Comparison of ENCODE assay signal across 15 cellular contexts in the genomic region with DNA sequence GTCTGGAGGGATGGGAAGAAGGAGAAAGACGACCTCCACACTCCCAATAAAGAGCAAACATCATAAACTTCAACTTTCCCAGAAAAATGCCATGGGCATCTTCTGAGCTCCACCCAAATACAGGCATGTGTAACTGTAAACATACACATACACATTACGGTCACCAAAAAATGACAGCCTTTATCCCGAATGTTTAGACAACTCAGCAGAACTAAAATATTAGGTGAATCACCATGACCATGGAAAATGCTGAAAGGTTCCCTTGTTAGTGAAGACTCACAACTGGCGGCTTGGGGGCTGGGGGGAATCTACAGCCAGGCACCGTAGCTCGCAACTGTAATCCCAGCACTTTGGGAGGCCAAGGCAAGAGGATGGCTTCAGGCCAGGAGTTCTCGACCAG. TPM values are rescaled to one million over a fixed set of nuclear protein-coding genes. Genes with fewer than 3 reads are reported as not detected.
DNase-seq lines count a peak whose midpoint lies in the region; ATAC-seq and TF ChIP-seq lines count a peak whose summit lies in the region.
"Had no signal": no experiment of that assay in that cellular context is flagged by ENCODE, and none has a peak within 500 bp of the region (broad histone marks: within the 10 kb centered on the region; RNA-seq: fewer than 3 reads in every experiment).

No MANE protein-coding gene starts in this region.

- 79% methylated on average over 5 of the region's 7 CpGs for WGBS in mesenchymal stem cell

- no peak overlapping the region for H2BK15ac ChIP-seq in mesenchymal stem cell (ENCODE audit: low read depth, poor library complexity, severe bottlenecking)

- H3K23ac ChIP-seq in mesenchymal stem cell (ENCODE audit: low read length in 2 of 2) = no peak overlapping the region

- in situ Hi-C loops in Caki2 (cut with HindIII; ENCODE audit: low pct_unique_long_range_greater_than_20kb, low sequenced_read_pairs) = no loop called here

- no peak overlapping the region for H3K14ac ChIP-seq in mesenchymal stem cell (ENCODE audit: low read length in 2 of 2)

- H3K4me3 ChIP-seq in PC-3 (ENCODE audit: low read length) (no peak overlapping the region), mesenchymal stem cell (ENCODE audit: insufficient read depth in 1 of 2, low read depth in 1 of 2, low read length in 2 of 2) (no peak overlapping the region)

- H3K27ac Mint-ChIP-seq in progenitor cell of endocrine pancreas = no peak overlapping the region
- H3K27ac Mint-ChIP-seq: B cell; CD4-positive, alpha-beta T cell had no signal

- H2AK5ac ChIP-seq in mesenchymal stem cell (ENCODE audit: low read length, severe bottlenecking) = no peak overlapping the region

- H4K91ac ChIP-seq in mesenchymal stem cell (ENCODE audit: low read length) = no peak overlapping the region

- H4K8ac ChIP-seq in mesenchymal stem cell (ENCODE audit: low read length) = no peak overlapping the region

- H3K4me3 Mint-ChIP-seq in progenitor cell of endocrine pancreas (ENCODE audit: low read depth) = no peak overlapping the region
- H3K4me3 Mint-ChIP-seq: B cell; CD4-positive, alpha-beta T cell had no signal

- TF ChIP-seq CTCF in PC-3 (conservative IDR thresholded peaks at IDR 0.05; ENCODE audit: low read depth, low read length) = no peak
- TF ChIP-seq CTCF in progenitor cell of endocrine pancreas (IDR thresholded peaks at IDR 0.05; ENCODE audit: unreplicated experiment) = no peak

- no peaks in the 10 kb centered on the region for H3F3A ChIP-seq in PC-3 (ENCODE audit: low read length, unreplicated experiment)

- H3K9ac ChIP-seq in PC-3 (ENCODE audit: low read length) = no peak overlapping the region
- H3K9ac ChIP-seq in mesenchymal stem cell (ENCODE audit: low read length) = no peak overlapping the region

- H3K4me1 Mint-ChIP-seq in progenitor cell of endocrine pancreas (ENCODE audit: low read depth) = peaks cover 4% of the 10 kb centered on the region

- H2AFZ ChIP-seq in PC-3 (ENCODE audit: low read length) (no peak overlapping the region), mesenchymal stem cell (ENCODE audit: low read depth, low read length) (no peak overlapping the region)

- no peaks in the 10 kb centered on the region for H3K27me3 Mint-ChIP-seq in progenitor cell of endocrine pancreas
- H3K27me3 Mint-ChIP-seq: B cell; CD4-positive, alpha-beta T cell; IgD-negative memory B cell had no signal

- ATAC-seq in PC-3 (peak; percentile 33; the same call in 1 of the 2 replicates), left ventricle myocardium superior (no peak)

- H2BK120ac ChIP-seq in mesenchymal stem cell (ENCODE audit: low read depth, low read length) = no peak overlapping the region

- no peak overlapping the region for H2BK5ac ChIP-seq in mesenchymal stem cell (ENCODE audit: low read depth, low read length, poor library complexity, severe bottlenecking)

- H3K27ac ChIP-seq in PC-3 (ENCODE audit: low read length) (no peak overlapping the region), mesenchymal stem cell (ENCODE audit: low read length, poor library complexity, severe bottlenecking) (no peak overlapping the region)

- no peaks in the 10 kb centered on the region for H3K79me2 ChIP-seq in PC-3 (ENCODE audit: low read length)

- DNase-seq in Caki2 (ENCODE audit: low read depth) = peak; percentile 46
- peak; percentile 2 for DNase-seq in PC-3
- peak; percentile 9 for DNase-seq in astrocyte of the hippocampus (ENCODE audit: low read depth, low spot score)
- DNase-seq in mesenchymal stem cell = peak; percentile 11
- no peak for DNase-seq in progenitor cell of endocrine pancreas (ENCODE audit: low spot score, unreplicated experiment)
- DNase-seq in activated CD4-positive, alpha-beta T cell treated with anti-CD3 and anti-CD28 coated beads, Interleukin-2, amount 50 U/mL, for 1 hour = no peak
- no peak for DNase-seq in left ventricle myocardium superior
- no peak for DNase-seq in DMS53 treated with DMSO at 0.1 percent for 48 hours (lab: John Stamatoyannopoulos, UW; ENCODE audit: unreplicated experiment)
- DNase-seq: ACHN; C1 segment of cervical spinal cord; CD4-positive, alpha-beta T cell; COR-L47; GF-D8 had no signal

- CTCF ChIA-PET in PC-3 (lab: Charles Lee) = no interaction called here

- no peak overlapping the region for H3K18ac ChIP-seq in mesenchymal stem cell (ENCODE audit: low read depth in 1 of 2, low read length in 2 of 2)

- peaks cover 12% of the 10 kb centered on the region for H3K36me3 Mint-ChIP-seq in progenitor cell of endocrine pancreas (ENCODE audit: insufficient read depth)

- no peaks in the 10 kb centered on the region for H3K4me1 ChIP-seq in PC-3 (ENCODE audit: insufficient read depth, low read length)
- no peaks in the 10 kb centered on the region for H3K4me1 ChIP-seq in mesenchymal stem cell (ENCODE audit: control insufficient read depth, insufficient read depth, low read depth, low read length)

- no TSS peak for BruUV-seq in PC-3 (replicated peaks; lab: Mats Ljungman, UMichigan)

- H3K9me3 Mint-ChIP-seq in progenitor cell of endocrine pancreas (ENCODE audit: low read depth) = peaks cover 3% of the 10 kb centered on the region
- H3K9me3 Mint-ChIP-seq: CD4-positive, alpha-beta T cell had no signal

- POLR2A ChIA-PET in PC-3 (lab: Charles Lee; ENCODE audit: unreplicated experiment) = no interaction called here

- H3K27me3 ChIP-seq in PC-3 (ENCODE audit: low read length) (no peaks in the 10 kb centered on the region), mesenchymal stem cell (ENCODE audit: control insufficient read depth in 1 of 2, insufficient read depth in 1 of 2, low read length in 2 of 2) (no peaks in the 10 kb centered on the region)

- no peaks in the 10 kb centered on the region for H3K9me3 ChIP-seq in PC-3 (ENCODE audit: low read length)
- no peaks in the 10 kb centered on the region for H3K9me3 ChIP-seq in mesenchymal stem cell (ENCODE audit: control insufficient read depth, low read length)

- H3K79me1 ChIP-seq in mesenchymal stem cell (replicated peaks; ENCODE audit: low read length, poor library complexity, severe bottlenecking) = peaks cover 3% of the 10 kb centered on the region

- intact Hi-C loops in PC-3 (cut with micrococcal nuclease) = no loop called here
- intact Hi-C loops in left ventricle myocardium superior (cut with micrococcal nuclease) = no loop called here

- H3K4ac ChIP-seq in mesenchymal stem cell (ENCODE audit: low read depth in 1 of 2, low read length in 2 of 2) = no peak overlapping the region

- H3K36me3 ChIP-seq in PC-3 (ENCODE audit: low read depth, low read length) = no peaks in the 10 kb centered on the region
- H3K36me3 ChIP-seq in mesenchymal stem cell (ENCODE audit: control insufficient read depth in 1 of 2, insufficient read depth in 2 of 2, low read depth in 1 of 2, low read length in 2 of 2) = no peaks in the 10 kb centered on the region

- H2BK12ac ChIP-seq in mesenchymal stem cell (ENCODE audit: low read length in 2 of 2) = no peak overlapping the region

- H3K9me2 ChIP-seq in PC-3 (replicated peaks; ENCODE audit: low read length) = no peaks in the 10 kb centered on the region

- no peak overlapping the region for H3K4me2 ChIP-seq in PC-3 (ENCODE audit: low read length)
- H3K4me2 ChIP-seq in mesenchymal stem cell (ENCODE audit: low read length, poor library complexity, severe bottlenecking) = no peak overlapping the region

- no peaks in the 10 kb centered on the region for H4K20me1 ChIP-seq in PC-3 (ENCODE audit: low read length)

RNA-seq across cellular contexts. Expression of a gene that starts 33.0 kb away (rescaled TPM):
- total RNA-seq in Caki2 (2014; rRNA removed; shearing (Covaris generic); ENCODE audit: low replicate concordance) = 12.5 and 17.5 TPM in 2 replicates
- 12.2 and 22.2 TPM in 2 replicates for total RNA-seq in PC-3 (2014; rRNA removed)
- 6.2 TPM for polyA plus RNA-seq in mesenchymal stem cell (2013, experiment 1 of 2)
- 6.6 TPM for polyA plus RNA-seq in mesenchymal stem cell (2013, experiment 2 of 2)
- total RNA-seq in progenitor cell of endocrine pancreas = 52.1 and 54.0 TPM in 2 replicates
- 5.1 TPM for total RNA-seq in left ventricle myocardium superior

Comparison
In these comparisons a context has a peak if more than half of its experiments do, and no peak if none do; other contexts are left out.
1. DNase-seq: peak in Caki2 (single experiment), PC-3 (single experiment), astrocyte of the hippocampus (single experiment) and mesenchymal stem cell (single experiment); none in progenitor cell of endocrine pancreas (single experiment), activated CD4-positive, alpha-beta T cell treated with anti-CD3 and anti-CD28 coated beads, Interleukin-2, amount 50 U/mL, for 1 hour (single experiment), left ventricle myocardium superior (single experiment) and DMS53 treated with DMSO at 0.1 percent for 48 hours (single experiment).